ENCODE assay signal across 1 cellular context in the genomic region with DNA sequence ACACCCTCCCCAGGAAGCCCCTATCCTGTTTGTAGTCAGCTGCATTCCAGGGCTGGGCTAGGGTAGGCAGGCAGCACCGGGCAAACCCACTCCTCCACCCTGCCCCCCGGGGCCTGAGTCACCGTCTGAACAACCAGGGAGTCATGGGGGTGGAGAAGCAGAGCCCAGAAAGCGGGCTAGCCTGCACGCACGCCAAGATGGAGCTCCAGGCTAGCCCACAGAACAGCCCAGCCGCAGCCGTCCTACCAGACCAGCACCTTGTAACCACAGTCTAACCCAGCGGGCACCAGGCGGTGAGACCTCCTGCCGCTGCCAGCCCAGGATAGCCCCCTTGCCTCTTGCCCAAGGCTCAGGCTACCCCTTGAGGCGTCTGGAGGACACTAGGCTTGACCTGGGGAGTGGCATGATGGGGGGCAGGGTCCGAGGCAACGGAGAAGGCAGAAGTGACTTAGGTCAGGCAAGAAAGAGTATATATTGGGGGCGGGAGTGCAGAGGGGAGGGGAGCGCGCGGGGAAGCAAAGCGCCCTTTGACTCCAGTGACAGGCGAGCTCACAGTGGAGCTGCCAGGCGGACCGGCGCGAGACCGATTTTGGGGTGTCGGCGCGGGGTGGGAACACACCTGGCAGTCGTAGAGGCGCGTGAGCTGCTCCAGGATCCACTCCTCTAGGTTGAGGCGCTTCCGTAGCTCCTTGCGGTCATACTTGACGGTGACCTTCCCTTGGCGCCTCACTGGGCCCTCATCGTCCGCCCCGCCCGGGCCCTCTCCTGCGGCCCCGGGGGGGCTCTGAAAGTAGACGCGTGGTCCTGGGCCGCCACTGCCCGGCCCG.
TF ChIP-seq lines count a peak whose summit lies in the region.

No MANE protein-coding gene starts in this region.

TF ChIP-seq in HepG2, 621 proteins besides CTCF, POLR2A, EP300 and RAD21 (continued from another document):
- TF ChIP-seq, protein P1, sequence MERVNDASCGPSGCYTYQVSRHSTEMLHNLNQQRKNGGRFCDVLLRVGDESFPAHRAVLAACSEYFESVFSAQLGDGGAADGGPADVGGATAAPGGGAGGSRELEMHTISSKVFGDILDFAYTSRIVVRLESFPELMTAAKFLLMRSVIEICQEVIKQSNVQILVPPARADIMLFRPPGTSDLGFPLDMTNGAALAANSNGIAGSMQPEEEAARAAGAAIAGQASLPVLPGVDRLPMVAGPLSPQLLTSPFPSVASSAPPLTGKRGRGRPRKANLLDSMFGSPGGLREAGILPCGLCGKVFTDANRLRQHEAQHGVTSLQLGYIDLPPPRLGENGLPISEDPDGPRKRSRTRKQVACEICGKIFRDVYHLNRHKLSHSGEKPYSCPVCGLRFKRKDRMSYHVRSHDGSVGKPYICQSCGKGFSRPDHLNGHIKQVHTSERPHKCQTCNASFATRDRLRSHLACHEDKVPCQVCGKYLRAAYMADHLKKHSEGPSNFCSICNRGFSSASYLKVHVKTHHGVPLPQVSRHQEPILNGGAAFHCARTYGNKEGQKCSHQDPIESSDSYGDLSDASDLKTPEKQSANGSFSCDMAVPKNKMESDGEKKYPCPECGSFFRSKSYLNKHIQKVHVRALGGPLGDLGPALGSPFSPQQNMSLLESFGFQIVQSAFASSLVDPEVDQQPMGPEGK (CRISPR knock-in tag; IDR thresholded peaks at IDR 0.05), result peak; percentile 10
- TF ChIP-seq, protein P2, sequence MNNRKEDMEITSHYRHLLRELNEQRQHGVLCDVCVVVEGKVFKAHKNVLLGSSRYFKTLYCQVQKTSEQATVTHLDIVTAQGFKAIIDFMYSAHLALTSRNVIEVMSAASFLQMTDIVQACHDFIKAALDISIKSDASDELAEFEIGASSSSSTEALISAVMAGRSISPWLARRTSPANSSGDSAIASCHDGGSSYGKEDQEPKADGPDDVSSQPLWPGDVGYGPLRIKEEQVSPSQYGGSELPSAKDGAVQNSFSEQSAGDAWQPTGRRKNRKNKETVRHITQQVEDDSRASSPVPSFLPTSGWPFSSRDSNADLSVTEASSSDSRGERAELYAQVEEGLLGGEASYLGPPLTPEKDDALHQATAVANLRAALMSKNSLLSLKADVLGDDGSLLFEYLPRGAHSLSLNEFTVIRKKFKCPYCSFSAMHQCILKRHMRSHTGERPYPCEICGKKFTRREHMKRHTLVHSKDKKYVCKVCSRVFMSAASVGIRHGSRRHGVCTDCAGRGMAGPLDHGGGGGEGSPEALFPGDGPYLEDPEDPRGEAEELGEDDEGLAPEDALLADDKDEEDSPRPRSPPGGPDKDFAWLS (CRISPR knock-in tag; IDR thresholded peaks at IDR 0.05; ENCODE audit: borderline replicate concordance), result 0 out of 2 replicates have a peak, but pooled peaks have one; percentile 40
- no peak for TF ChIP-seq PLRG1 (conservative IDR thresholded peaks at IDR 0.05)
- TF ChIP-seq NCOA1 (CRISPR knock-in tag; IDR thresholded peaks at IDR 0.05), result no peak
- peak; percentile 48; the same call in 1 of the 2 replicates for TF ChIP-seq HDAC1 (CRISPR knock-in tag; IDR thresholded peaks at IDR 0.05)
- TF ChIP-seq, protein P3, sequence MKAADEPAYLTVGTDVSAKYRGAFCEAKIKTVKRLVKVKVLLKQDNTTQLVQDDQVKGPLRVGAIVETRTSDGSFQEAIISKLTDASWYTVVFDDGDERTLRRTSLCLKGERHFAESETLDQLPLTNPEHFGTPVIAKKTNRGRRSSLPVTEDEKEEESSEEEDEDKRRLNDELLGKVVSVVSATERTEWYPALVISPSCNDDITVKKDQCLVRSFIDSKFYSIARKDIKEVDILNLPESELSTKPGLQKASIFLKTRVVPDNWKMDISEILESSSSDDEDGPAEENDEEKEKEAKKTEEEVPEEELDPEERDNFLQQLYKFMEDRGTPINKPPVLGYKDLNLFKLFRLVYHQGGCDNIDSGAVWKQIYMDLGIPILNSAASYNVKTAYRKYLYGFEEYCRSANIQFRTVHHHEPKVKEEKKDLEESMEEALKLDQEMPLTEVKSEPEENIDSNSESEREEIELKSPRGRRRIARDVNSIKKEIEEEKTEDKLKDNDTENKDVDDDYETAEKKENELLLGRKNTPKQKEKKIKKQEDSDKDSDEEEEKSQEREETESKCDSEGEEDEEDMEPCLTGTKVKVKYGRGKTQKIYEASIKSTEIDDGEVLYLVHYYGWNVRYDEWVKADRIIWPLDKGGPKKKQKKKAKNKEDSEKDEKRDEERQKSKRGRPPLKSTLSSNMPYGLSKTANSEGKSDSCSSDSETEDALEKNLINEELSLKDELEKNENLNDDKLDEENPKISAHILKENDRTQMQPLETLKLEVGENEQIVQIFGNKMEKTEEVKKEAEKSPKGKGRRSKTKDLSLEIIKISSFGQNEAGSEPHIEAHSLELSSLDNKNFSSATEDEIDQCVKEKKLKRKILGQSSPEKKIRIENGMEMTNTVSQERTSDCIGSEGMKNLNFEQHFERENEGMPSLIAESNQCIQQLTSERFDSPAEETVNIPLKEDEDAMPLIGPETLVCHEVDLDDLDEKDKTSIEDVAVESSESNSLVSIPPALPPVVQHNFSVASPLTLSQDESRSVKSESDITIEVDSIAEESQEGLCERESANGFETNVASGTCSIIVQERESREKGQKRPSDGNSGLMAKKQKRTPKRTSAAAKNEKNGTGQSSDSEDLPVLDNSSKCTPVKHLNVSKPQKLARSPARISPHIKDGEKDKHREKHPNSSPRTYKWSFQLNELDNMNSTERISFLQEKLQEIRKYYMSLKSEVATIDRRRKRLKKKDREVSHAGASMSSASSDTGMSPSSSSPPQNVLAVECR (CRISPR knock-in tag; IDR thresholded peaks at IDR 0.05; ENCODE audit: borderline replicate concordance), result peak; percentile 55; the same call in 1 of the 2 replicates
- TF ChIP-seq HNF4A (CRISPR knock-in tag; IDR thresholded peaks at IDR 0.05), result 0 out of 2 replicates have a peak, but pooled peaks have one; percentile 4
